Comparison of ENCODE assay signal across 25 cellular contexts in the genomic region with DNA sequence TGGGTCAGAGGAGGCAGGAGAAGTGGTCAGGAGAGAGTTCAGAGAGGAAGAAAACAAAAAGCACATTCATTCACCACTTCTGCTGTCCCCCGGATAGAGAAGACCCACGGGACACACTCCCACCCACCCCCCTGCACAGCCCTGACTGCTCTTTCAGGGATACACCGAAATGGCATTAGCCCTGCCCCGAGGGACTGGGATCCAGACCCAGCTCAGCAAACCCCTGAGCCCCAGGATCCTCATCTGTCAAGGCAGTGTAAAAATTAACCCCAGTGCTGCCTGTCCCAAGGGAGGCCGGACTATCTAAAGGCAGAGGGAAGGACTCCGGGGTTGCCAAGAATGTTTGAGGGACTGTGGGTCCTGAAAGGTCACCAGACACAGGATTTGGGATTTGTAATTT. TPM values are rescaled to one million over a fixed set of nuclear protein-coding genes. Genes with fewer than 3 reads are reported as not detected.
DNase-seq lines count a peak whose midpoint lies in the region; ATAC-seq and TF ChIP-seq lines count a peak whose summit lies in the region.
"Had no signal": no experiment of that assay in that cellular context is flagged by ENCODE, and none has a peak within 500 bp of the region (broad histone marks: within the 10 kb centered on the region; RNA-seq: fewer than 3 reads in every experiment).

No MANE protein-coding gene starts in this region.

- POLR2A ChIA-PET in T-cell (lab: Charles Lee), result no interaction called here
- POLR2A ChIA-PET in naive thymus-derived CD4-positive, alpha-beta T cell (lab: Charles Lee), result interaction anchor here (1.0 to 8.4 kb wide), 5 partner anchors 9 to 130 kb away, joined by 3 to 104 read pairs (median 4); no protein-coding TSS in a partner anchor

- peaks cover 10% of the 10 kb centered on the region for H3K36me3 Mint-ChIP-seq in activated CD4-positive, alpha-beta T cell treated with anti-CD3 and anti-CD28 coated beads, Interleukin-2, amount 10 ng/mL, durations not matched to agents 24 days and 14 days (ENCODE audit: low read depth)
- peaks cover 22% of the 10 kb centered on the region for H3K36me3 Mint-ChIP-seq in T-cell
- peaks cover 0 to 24% (median 15%) of the 10 kb centered on the region in 5 donors for H3K36me3 Mint-ChIP-seq in naive thymus-derived CD4-positive, alpha-beta T cell

- H3K27ac Mint-ChIP-seq in activated CD4-positive, alpha-beta T cell treated with anti-CD3 and anti-CD28 coated beads, Interleukin-2, amount 10 ng/mL, durations not matched to agents 24 days and 14 days, result peak overlapping the region; percentile 61
- H3K27ac Mint-ChIP-seq in T-cell, result peak overlapping the region; percentile 97 to 99
- H3K27ac Mint-ChIP-seq in naive thymus-derived CD4-positive, alpha-beta T cell, result peak overlapping the region; percentile 80 to 99 (median 95)

- peak overlapping the region in 8 of 11 experiments; percentile 10 to 87 (median 71); a peak in 10 of 22 replicates for H3K4me2 ChIP-seq in BLaER1 treated with 17β-estradiol and CSF1 and Interleukin-3, amounts not matched to agents 10 nM and 100 nM
- H3K4me2 ChIP-seq: A549 had no signal

- no peak for ATAC-seq in T-cell (replicated peaks in 1 of 4)
- ATAC-seq in naive thymus-derived CD4-positive, alpha-beta T cell, result no peak
- no peak for ATAC-seq in lower lobe of right lung
- ATAC-seq: gastrocnemius medialis had no signal

- peaks cover 23% of the 10 kb centered on the region for H3K4me1 Mint-ChIP-seq in activated CD4-positive, alpha-beta T cell treated with anti-CD3 and anti-CD28 coated beads, Interleukin-2, amount 10 ng/mL, durations not matched to agents 24 days and 14 days
- peaks cover 42 to 56% (median 45%) of the 10 kb centered on the region in 3 donors for H3K4me1 Mint-ChIP-seq in T-cell
- peaks cover 31 to 65% (median 49%) of the 10 kb centered on the region in 7 donors for H3K4me1 Mint-ChIP-seq in naive thymus-derived CD4-positive, alpha-beta T cell

- H3K4me3 Mint-ChIP-seq in activated CD4-positive, alpha-beta T cell treated with anti-CD3 and anti-CD28 coated beads, Interleukin-2, amount 10 ng/mL, durations not matched to agents 24 days and 14 days, result no peak overlapping the region
- H3K4me3 Mint-ChIP-seq in T-cell, result peak overlapping the region in 1 of 3 donors; percentile 56
- peak overlapping the region in 1 of 10 donors; percentile 47 for H3K4me3 Mint-ChIP-seq in naive thymus-derived CD4-positive, alpha-beta T cell

- peaks cover 54 to 71% (median 59%) of the 10 kb centered on the region in 10 experiments for H3K4me1 ChIP-seq in BLaER1 treated with 17β-estradiol and CSF1 and Interleukin-3, amounts not matched to agents 10 nM and 100 nM
- peaks cover 30 to 44% of the 10 kb centered on the region in 2 donors for H3K4me1 ChIP-seq in naive thymus-derived CD4-positive, alpha-beta T cell (ENCODE audit: control insufficient read depth in 2 of 2, insufficient read depth in 2 of 2, low read length in 2 of 2)
- H3K4me1 ChIP-seq in effector memory CD4-positive, alpha-beta T cell (ENCODE audit: control insufficient read depth, insufficient read depth, low read length, poor library complexity, severe bottlenecking), result peaks cover 21% of the 10 kb centered on the region
- H3K4me1 ChIP-seq in lower lobe of right lung, result peaks cover 20% of the 10 kb centered on the region
- H3K4me1 ChIP-seq: A549, BE2C, gastrocnemius medialis, HAP-1, SJCRH30 had no signal

- CTCF ChIA-PET in T-cell (lab: Charles Lee), result interaction anchor here (0.6 to 4.6 kb wide), 11 partner anchors 9 to 1276 kb away, joined by 3 to 36 read pairs (median 4); no protein-coding TSS in a partner anchor
- CTCF ChIA-PET in naive thymus-derived CD4-positive, alpha-beta T cell (lab: Charles Lee), result interaction anchor here (0.7 to 14.8 kb wide), 12 partner anchors 9 to 249 kb away, joined by 3 to 416 read pairs (median 14); a partner anchor contains a TSS

- no peak for DNase-seq in activated CD4-positive, alpha-beta T cell treated with anti-CD3 and anti-CD28 coated beads, Interleukin-2, amount 10 ng/mL, durations not matched to agents 24 days and 14 days
- no peak for DNase-seq in activated CD4-positive, alpha-beta T cell treated with anti-CD3 and anti-CD28 coated beads, Interleukin-2, amount 50 U/mL, for 48 hours
- DNase-seq in T-cell (no peak), AG20443 (ENCODE audit: low spot score) (no peak), lower lobe of right lung (no peak)
- peak in 1 of 9 donors; percentile 5 for DNase-seq in naive thymus-derived CD4-positive, alpha-beta T cell
- no peak for DNase-seq in effector memory CD4-positive, alpha-beta T cell
- DNase-seq: activated naive CD4-positive, alpha-beta T cell treated with anti-CD3 and anti-CD28 coated beads, Interleukin-2, amount 50 U/mL, for 16 hours; effector CD8-positive, alpha-beta T cell; GDM1; hypothalamus; NCI-H446 treated with DMSO at 0.1 percent for 48 hours; NK-92 treated with Interleukin-12 subunit alpha and Interleukin-12 subunit beta, amount 100 ng/mL, for 24 hours; retina; SJCRH30 had no signal

- no peaks in the 10 kb centered on the region for H3K27me3 Mint-ChIP-seq in activated CD4-positive, alpha-beta T cell treated with anti-CD3 and anti-CD28 coated beads, Interleukin-2, amount 10 ng/mL, durations not matched to agents 24 days and 14 days
- no peaks in the 10 kb centered on the region for H3K27me3 Mint-ChIP-seq in T-cell
- no peaks in the 10 kb centered on the region for H3K27me3 Mint-ChIP-seq in naive thymus-derived CD4-positive, alpha-beta T cell
- H3K27me3 Mint-ChIP-seq: IgD-negative memory B cell had no signal

- peaks cover 0 to 79% (median 0%) of the 10 kb centered on the region in 11 experiments; a peak in 5 of 22 replicates for H4K20me1 ChIP-seq in BLaER1 treated with 17β-estradiol and CSF1 and Interleukin-3, amounts not matched to agents 10 nM and 100 nM

- H3K27ac ChIP-seq in BLaER1 treated with 17β-estradiol and CSF1 and Interleukin-3, amounts not matched to agents 10 nM and 100 nM, result peak overlapping the region in 3 of 11 experiments; percentile 18 to 82 (median 27); a peak in 2 of 22 replicates
- H3K27ac ChIP-seq in naive thymus-derived CD4-positive, alpha-beta T cell (ENCODE audit: low read depth, low read length), result no peak overlapping the region
- no peak overlapping the region for H3K27ac ChIP-seq in effector memory CD4-positive, alpha-beta T cell (ENCODE audit: insufficient read depth, low read length, poor library complexity, severe bottlenecking)
- no peak overlapping the region for H3K27ac ChIP-seq in lower lobe of right lung
- H3K27ac ChIP-seq: A549, esophagus muscularis mucosa, gastrocnemius medialis, SJCRH30 had no signal

- H3K27me3 ChIP-seq in BLaER1 treated with 17β-estradiol and CSF1 and Interleukin-3, amounts not matched to agents 10 nM and 100 nM, result no peaks in the 10 kb centered on the region
- no peaks in the 10 kb centered on the region for H3K27me3 ChIP-seq in naive thymus-derived CD4-positive, alpha-beta T cell (ENCODE audit: control insufficient read depth in 2 of 2, insufficient read depth in 2 of 2, low read length in 2 of 2)
- H3K27me3 ChIP-seq in effector memory CD4-positive, alpha-beta T cell (replicated peaks; ENCODE audit: control insufficient read depth, insufficient read depth, low read length, poor library complexity, severe bottlenecking), result no peaks in the 10 kb centered on the region
- H3K27me3 ChIP-seq in lower lobe of right lung (ENCODE audit: low read depth), result no peaks in the 10 kb centered on the region
- H3K27me3 ChIP-seq: BE2C, esophagus muscularis mucosa, gastrocnemius medialis, SJCRH30 had no signal

- H3K9ac ChIP-seq in BLaER1 treated with 17β-estradiol and CSF1 and Interleukin-3, amounts not matched to agents 10 nM and 100 nM, result peak overlapping the region in 6 of 11 experiments; percentile 3 to 43 (median 22); a peak in 4 of 22 replicates

- intact Hi-C loops in activated CD4-positive, alpha-beta T cell treated with anti-CD3 and anti-CD28 coated beads, Interleukin-2, amount 10 ng/mL, durations not matched to agents 24 days and 14 days (cut with micrococcal nuclease), result no loop called here
- intact Hi-C loops in naive thymus-derived CD4-positive, alpha-beta T cell (cut with micrococcal nuclease), result loop anchor here in 1 of 2 donors (1.0 kb wide), 7 partner anchors 10 to 342 kb away; no protein-coding TSS in a partner anchor
- intact Hi-C loops in lower lobe of right lung (cut with DNase I), result no loop called here

- H3K9me3 ChIP-seq in BLaER1 treated with 17β-estradiol and CSF1 and Interleukin-3, amounts not matched to agents 10 nM and 100 nM (replicated peaks in 1 of 11), result no peaks in the 10 kb centered on the region
- H3K9me3 ChIP-seq in naive thymus-derived CD4-positive, alpha-beta T cell (ENCODE audit: control insufficient read depth in 2 of 3, low read length in 3 of 3), result no peaks in the 10 kb centered on the region
- no peaks in the 10 kb centered on the region for H3K9me3 ChIP-seq in effector memory CD4-positive, alpha-beta T cell (ENCODE audit: control insufficient read depth, low read length)
- H3K9me3 ChIP-seq in lower lobe of right lung, result no peaks in the 10 kb centered on the region
- H3K9me3 ChIP-seq: A549, BE2C, esophagus muscularis mucosa, gastrocnemius medialis, HAP-1, SJCRH30 had no signal

- peaks cover 48 to 87% (median 75%) of the 10 kb centered on the region in 11 experiments for H3K36me3 ChIP-seq in BLaER1 treated with 17β-estradiol and CSF1 and Interleukin-3, amounts not matched to agents 10 nM and 100 nM
- H3K36me3 ChIP-seq in naive thymus-derived CD4-positive, alpha-beta T cell (ENCODE audit: control insufficient read depth in 2 of 3, insufficient read depth in 3 of 3, low read length in 3 of 3), result peaks cover 0 to 37% (median 4%) of the 10 kb centered on the region in 3 experiments
- H3K36me3 ChIP-seq in effector memory CD4-positive, alpha-beta T cell (ENCODE audit: control insufficient read depth, insufficient read depth, low read length), result peaks cover 13% of the 10 kb centered on the region
- H3K36me3 ChIP-seq in lower lobe of right lung, result peaks cover 98% of the 10 kb centered on the region
- H3K36me3 ChIP-seq: HAP-1 had no signal

- no peak for TF ChIP-seq CTCF in lower lobe of right lung (IDR thresholded peaks at IDR 0.05)

- no peak overlapping the region for H3K4me3 ChIP-seq in BLaER1 treated with 17β-estradiol and CSF1 and Interleukin-3, amounts not matched to agents 10 nM and 100 nM
- H3K4me3 ChIP-seq in naive thymus-derived CD4-positive, alpha-beta T cell (ENCODE audit: low read length), result no peak overlapping the region
- H3K4me3 ChIP-seq in effector memory CD4-positive, alpha-beta T cell (ENCODE audit: insufficient read depth, low read depth, low read length, poor library complexity, severe bottlenecking), result no peak overlapping the region
- H3K4me3 ChIP-seq in lower lobe of right lung, result no peak overlapping the region
- H3K4me3 ChIP-seq: A549, esophagus muscularis mucosa, gastrocnemius medialis, HAP-1, lung, SJCRH30 had no signal

- H3K9me3 Mint-ChIP-seq in activated CD4-positive, alpha-beta T cell treated with anti-CD3 and anti-CD28 coated beads, Interleukin-2, amount 10 ng/mL, durations not matched to agents 24 days and 14 days, result no peaks in the 10 kb centered on the region
- H3K9me3 Mint-ChIP-seq in T-cell, result no peaks in the 10 kb centered on the region
- no peaks in the 10 kb centered on the region for H3K9me3 Mint-ChIP-seq in naive thymus-derived CD4-positive, alpha-beta T cell
- H3K9me3 Mint-ChIP-seq: IgD-negative memory B cell had no signal

RNA-seq across cellular contexts. Expression of a gene that starts 31.2 kb away (rescaled TPM):
- total RNA-seq in activated CD4-positive, alpha-beta T cell treated with anti-CD3 and anti-CD28 coated beads, Interleukin-2, amount 10 ng/mL, durations not matched to agents 24 days and 14 days, result 0.19 and 0.61 TPM in 2 replicates
- under 1 TPM; 0.13 to 0.59 (median 0.47) TPM for total RNA-seq in T-cell
- total RNA-seq in naive thymus-derived CD4-positive, alpha-beta T cell, result under 1 TPM; 0.15 to 0.58 (median 0.27) TPM
- polyA plus RNA-seq in naive thymus-derived CD4-positive, alpha-beta T cell, result under 1 TPM in 1 of 2 donors, not detected in 1; 0.40 TPM
- 0.47 TPM for total RNA-seq in lower lobe of right lung
- total RNA-seq: gastrocnemius medialis, M059J, SJCRH30, urinary bladder had no signal
- polyA plus RNA-seq: IgD-negative memory B cell had no signal
